In genomic region chr10:5563237-5563961, GRCh38 we compare ENCODE assay signal across 14 cellular contexts. TPM values are rescaled to one million over a fixed set of nuclear protein-coding genes. Genes with fewer than 3 reads are reported as not detected.
DNase-seq lines count a peak whose midpoint lies in the region; ATAC-seq lines count a peak whose summit lies in the region.
"Had no signal": no experiment of that assay in that cellular context is flagged by ENCODE, and none has a peak within 500 bp of the region (broad histone marks: within the 10 kb centered on the region; RNA-seq: fewer than 3 reads in every experiment).

No MANE protein-coding gene starts in this region.

- H3K27ac Mint-ChIP-seq in activated naive CD8-positive, alpha-beta T cell treated with anti-CD3 and anti-CD28 coated beads, Interleukin-2, amount 10 ng/mL, durations not matched to agents 7 days and 5 days, result peak overlapping the region; percentile 88

- WGBS in mesodermal cell (ENCODE audit: insufficient coverage in 2 of 2), 2 experiments, result 76 to 82% methylated on average over 18 to 19 of the region's 22 CpGs

- H3K4me1 Mint-ChIP-seq in activated naive CD8-positive, alpha-beta T cell treated with anti-CD3 and anti-CD28 coated beads, Interleukin-2, amount 10 ng/mL, durations not matched to agents 7 days and 5 days, result peaks cover 15% of the 10 kb centered on the region

- intact Hi-C loops in Right ventricle myocardium superior (cut with DNase I) (no loop called here), left cardiac atrium (cut with DNase I) (no loop called here)

- no peak overlapping the region for H3K4me3 ChIP-seq in mesodermal cell (ENCODE audit: extremely low read depth, insufficient read depth, low read length, poor library complexity, severe bottlenecking)
- H3K4me3 ChIP-seq: body of pancreas, esophagus muscularis mucosa, pancreas had no signal

- H3K9me3 ChIP-seq in mesodermal cell (ENCODE audit: control insufficient read depth, low read length), result no peaks in the 10 kb centered on the region
- H3K9me3 ChIP-seq: body of pancreas, esophagus muscularis mucosa, pancreas had no signal

- H3K4me3 Mint-ChIP-seq in activated naive CD8-positive, alpha-beta T cell treated with anti-CD3 and anti-CD28 coated beads, Interleukin-2, amount 10 ng/mL, durations not matched to agents 7 days and 5 days, result no peak overlapping the region

- peak overlapping the region; percentile 88 for H3K27ac ChIP-seq in mesodermal cell (ENCODE audit: low read depth, low read length, severe bottlenecking)
- H3K27ac ChIP-seq: body of pancreas, C4-2B, HL-60, pancreas had no signal

- POLR2A ChIA-PET in activated naive CD8-positive, alpha-beta T cell treated with anti-CD3 and anti-CD28 coated beads, Interleukin-2, amount 10 ng/mL, durations not matched to agents 7 days and 5 days (lab: Charles Lee), result no interaction called here

- ATAC-seq in Right ventricle myocardium superior (ENCODE audit: poor library complexity), result no peak
- no peak for ATAC-seq in left cardiac atrium
- no peak for ATAC-seq in activated naive CD8-positive, alpha-beta T cell treated with anti-CD3 and anti-CD28 coated beads, Interleukin-2, amount 10 ng/mL, durations not matched to agents 7 days and 5 days (ENCODE audit: low read depth)
- ATAC-seq: body of pancreas, pancreas had no signal

- peaks cover 4% of the 10 kb centered on the region for H3K27me3 Mint-ChIP-seq in activated naive CD8-positive, alpha-beta T cell treated with anti-CD3 and anti-CD28 coated beads, Interleukin-2, amount 10 ng/mL, durations not matched to agents 7 days and 5 days

- H3K36me3 ChIP-seq in mesodermal cell (ENCODE audit: control insufficient read depth, insufficient read depth, low read length), result no peaks in the 10 kb centered on the region
- H3K36me3 ChIP-seq: esophagus muscularis mucosa, pancreas had no signal

- DNase-seq in Right ventricle myocardium superior (peak; percentile 14), left cardiac atrium (no peak), ureter (ENCODE audit: low spot score) (peak; percentile 43), Kasumi-1 (lab: John Stamatoyannopoulos, UW) (no peak), NCI-H345 (lab: John Stamatoyannopoulos, UW) (no peak), NCI-H69 (lab: John Stamatoyannopoulos, UW) (no peak)
- peak; percentile 16 for DNase-seq in activated naive CD8-positive, alpha-beta T cell treated with anti-CD3 and anti-CD28 coated beads, Interleukin-2, amount 10 ng/mL, durations not matched to agents 7 days and 5 days
- DNase-seq: NCI-H446 treated with DMSO at 0.1 percent for 48 hours had no signal

- peaks cover 62% of the 10 kb centered on the region for H3K4me1 ChIP-seq in mesodermal cell (ENCODE audit: control insufficient read depth, insufficient read depth, low read length, poor library complexity, severe bottlenecking)
- H3K4me1 ChIP-seq: pancreas had no signal

- no peaks in the 10 kb centered on the region for H3K36me3 Mint-ChIP-seq in activated naive CD8-positive, alpha-beta T cell treated with anti-CD3 and anti-CD28 coated beads, Interleukin-2, amount 10 ng/mL, durations not matched to agents 7 days and 5 days

- no peaks in the 10 kb centered on the region for H3K9me3 Mint-ChIP-seq in activated naive CD8-positive, alpha-beta T cell treated with anti-CD3 and anti-CD28 coated beads, Interleukin-2, amount 10 ng/mL, durations not matched to agents 7 days and 5 days

RNA-seq across cellular contexts. Expression of gene CALML3, which starts 38.6 kb away (rescaled TPM):
- total RNA-seq in Right ventricle myocardium superior, result not detected
- total RNA-seq in left cardiac atrium, result not detected
- not detected for total RNA-seq in activated naive CD8-positive, alpha-beta T cell treated with anti-CD3 and anti-CD28 coated beads, Interleukin-2, amount 10 ng/mL, durations not matched to agents 7 days and 5 days
- polyA plus RNA-seq in mesodermal cell (2013, experiment 1 of 2), result not detected
- not detected for polyA plus RNA-seq in mesodermal cell (2013, experiment 2 of 2)
- not detected for total RNA-seq in ureter
- total RNA-seq: body of pancreas, esophagus muscularis mucosa, pancreas had no signal

Comparison
In these comparisons a context has a peak if more than half of its experiments do, and no peak if none do; other contexts are left out.
1. DNase-seq: peak in Right ventricle myocardium superior (single experiment), activated naive CD8-positive, alpha-beta T cell treated with anti-CD3 and anti-CD28 coated beads, Interleukin-2, amount 10 ng/mL, durations not matched to agents 7 days and 5 days (single experiment) and ureter (single experiment); none in left cardiac atrium (single experiment), Kasumi-1 (0 of 2), NCI-H345 (single experiment) and NCI-H69 (single experiment).